Comparison of ENCODE assay signal across 9 cellular contexts in genomic region chr2:215920244-215921100, GRCh38.
DNase-seq lines count a peak whose midpoint lies in the region; ATAC-seq and TF ChIP-seq lines count a peak whose summit lies in the region.
"Had no signal": no experiment of that assay in that cellular context is flagged by ENCODE, and none has a peak within 500 bp of the region (broad histone marks: within the 10 kb centered on the region; RNA-seq: fewer than 3 reads in every experiment).

No MANE protein-coding gene starts in this region.

- no peaks in the 10 kb centered on the region for H3F3A ChIP-seq in DOHH2 (ENCODE audit: control insufficient read depth, insufficient read depth)

- no peak overlapping the region for H3K4me2 ChIP-seq in DOHH2 (ENCODE audit: low read length)

- peaks cover 38% of the 10 kb centered on the region for H3K4me1 Mint-ChIP-seq in neural crest cell

- ATAC-seq in GM21515 (IDR thresholded peaks at IDR 0.05; ENCODE audit: unreplicated experiment), result peak; percentile 62

- H3K9me2 ChIP-seq in DOHH2 (replicated peaks; ENCODE audit: control insufficient read depth, low read length), result no peaks in the 10 kb centered on the region

- H3K27me3 Mint-ChIP-seq in neural crest cell (ENCODE audit: low read depth), result no peaks in the 10 kb centered on the region

- 0 out of 2 replicates have a peak, but pooled peaks cover 6% of the 10 kb centered on the region for H3K27me3 ChIP-seq in DOHH2 (ENCODE audit: control insufficient read depth, low read length)
- no peaks in the 10 kb centered on the region for H3K27me3 ChIP-seq in NT2/D1 (ENCODE audit: insufficient read depth, insufficient read length)
- H3K27me3 ChIP-seq in tibial nerve, result no peaks in the 10 kb centered on the region

- H3K36me3 ChIP-seq in DOHH2 (ENCODE audit: control insufficient read depth, low read length) (no peaks in the 10 kb centered on the region), NT2/D1 (ENCODE audit: insufficient read depth, insufficient read length, low read length) (no peaks in the 10 kb centered on the region), tibial nerve (no peaks in the 10 kb centered on the region)

- H3K27ac ChIP-seq in DOHH2 (ENCODE audit: low read depth, low read length) (no peak overlapping the region), tibial nerve (no peak overlapping the region)
- H3K27ac ChIP-seq: epithelial cell of prostate had no signal

- no peak overlapping the region for H3K4me3 Mint-ChIP-seq in neural crest cell

- no peaks in the 10 kb centered on the region for H3K9me3 ChIP-seq in DOHH2 (ENCODE audit: control insufficient read depth, insufficient read depth, low read length)
- peaks cover 19% of the 10 kb centered on the region for H3K9me3 ChIP-seq in NT2/D1 (ENCODE audit: insufficient read depth, low read length)
- H3K9me3 ChIP-seq in tibial nerve, result no peaks in the 10 kb centered on the region

- TF ChIP-seq CTCF in DOHH2 (IDR thresholded peaks at IDR 0.05; ENCODE audit: low read depth, low read length, poor library complexity, severe bottlenecking) (peak; percentile 79), fibroblast of mammary gland (conservative IDR thresholded peaks at IDR 0.05; ENCODE audit: control insufficient read depth, insufficient read depth, low read depth, low read length) (peak; percentile 96), neural crest cell (conservative IDR thresholded peaks at IDR 0.05) (peak; percentile 95), tibial nerve (IDR thresholded peaks at IDR 0.05) (peak; percentile 61 to 76 (median 73))

- no peak overlapping the region for H3K9ac ChIP-seq in NT2/D1 (ENCODE audit: insufficient read length, low read depth)

- peak; percentile 65 for DNase-seq in HT1080 (ENCODE audit: low read depth)
- DNase-seq in NT2/D1 (ENCODE audit: low read depth, low spot score), result peak; percentile 70
- DNase-seq in activated T-cell treated with anti-CD3 and anti-CD28 coated beads for 48 hours (ENCODE audit: low read depth), result peak; percentile 42
- peak; percentile 91 for DNase-seq in fibroblast of mammary gland (ENCODE audit: low read depth)
- peak; percentile 66 for DNase-seq in neural crest cell (ENCODE audit: low read depth, low spot score)
- peak; percentile 30 to 79 for DNase-seq in tibial nerve (ENCODE audit: low spot score in 2 of 2)

- no peaks in the 10 kb centered on the region for H3K36me3 Mint-ChIP-seq in neural crest cell (ENCODE audit: low read depth)

- no peak overlapping the region for H3K27ac Mint-ChIP-seq in neural crest cell (ENCODE audit: unreplicated experiment)

- H3K4me1 ChIP-seq in DOHH2 (ENCODE audit: control insufficient read depth, low read length), result no peaks in the 10 kb centered on the region
- H3K4me1 ChIP-seq in NT2/D1 (ENCODE audit: insufficient read depth, insufficient read length), result peaks cover 3% of the 10 kb centered on the region
- peaks cover 0 to 27% (median 0%) of the 10 kb centered on the region in 4 donors for H3K4me1 ChIP-seq in tibial nerve

- no peaks in the 10 kb centered on the region for H3K9me3 Mint-ChIP-seq in neural crest cell

- H4K20me1 ChIP-seq in DOHH2 (ENCODE audit: control insufficient read depth, insufficient read depth, low read depth, low read length), result no peaks in the 10 kb centered on the region

- WGBS in tibial nerve, 2 donors, result 30 to 31% methylated on average over 8 of the region's 8 CpGs

- H3K79me2 ChIP-seq in DOHH2 (ENCODE audit: control insufficient read depth, low read length), result no peaks in the 10 kb centered on the region

- peak in 1 of 2 donors; percentile 17 for TF ChIP-seq EP300 in tibial nerve (IDR thresholded peaks at IDR 0.05)

- H3K4me3 ChIP-seq in DOHH2 (ENCODE audit: low read length) (no peak overlapping the region), NT2/D1 (ENCODE audit: insufficient read length, low read depth) (no peak overlapping the region), fibroblast of mammary gland (ENCODE audit: control insufficient read depth, low read depth, low read length) (no peak overlapping the region), tibial nerve (no peak overlapping the region)

- TF ChIP-seq POLR2A in tibial nerve (IDR thresholded peaks at IDR 0.05), result no peak
